Comparison of ENCODE assay signal across 8 cellular contexts in genomic region chr13:75636339-75637095, GRCh38. TPM values are rescaled to one million over a fixed set of nuclear protein-coding genes. Genes with fewer than 3 reads are reported as not detected.
DNase-seq lines count a peak whose midpoint lies in the region; ATAC-seq and TF ChIP-seq lines count a peak whose summit lies in the region.

No MANE protein-coding gene starts in this region.

- no peaks in the 10 kb centered on the region for H3K36me3 ChIP-seq in GM06990 (ENCODE audit: control insufficient read depth, insufficient read depth, low read length)

- DNase-seq in GM06990 (ENCODE audit: extremely low read depth, insufficient read length) (peak; percentile 84), cardiac fibroblast (ENCODE audit: low read depth in 2 of 2) (peak; percentile 29 to 56), left lobe of liver (ENCODE audit: low spot score) (no peak), NCI-H446 (lab: John Stamatoyannopoulos, UW) (no peak)
- DNase-seq in Jurkat, Clone E6-1 (ENCODE audit: low read depth, low spot score) = peak; percentile 17
- DNase-seq in stimulated activated CD4-positive, alpha-beta T cell treated with anti-CD3 and anti-CD28 coated beads, Interleukin-4, amount 100 ng/mL, for 1 hour = peak; percentile 35

- peak overlapping the region; percentile 51 for H3K27ac ChIP-seq in VCaP

- H3K4me3 ChIP-seq in GM06990 (replicated peaks; ENCODE audit: low read depth, low read length) (peak overlapping the region; percentile 69), cardiac fibroblast (replicated peaks in 1 of 2; ENCODE audit: low read depth in 2 of 2, low read length in 2 of 2) (peak overlapping the region; percentile 88)
- H3K4me3 ChIP-seq in Jurkat, Clone E6-1 (ENCODE audit: low read length) = peak overlapping the region; percentile 71

- no peak for TF ChIP-seq CTCF in GM06990 (IDR thresholded peaks at IDR 0.05; ENCODE audit: insufficient read depth, low read length, poor library complexity, severe bottlenecking)
- TF ChIP-seq CTCF in VCaP (conservative IDR thresholded peaks at IDR 0.05) = no peak
- no peak for TF ChIP-seq CTCF in cardiac fibroblast (IDR thresholded peaks at IDR 0.05; ENCODE audit: low read depth, low read length)

- no peaks in the 10 kb centered on the region for H3K27me3 ChIP-seq in GM06990 (replicated peaks; ENCODE audit: control insufficient read depth, insufficient read depth, low read length)

- ATAC-seq in GM21737 (IDR thresholded peaks at IDR 0.05; ENCODE audit: unreplicated experiment) = peak; percentile 43
- ATAC-seq in left lobe of liver = peak; percentile 48

RNA-seq across cellular contexts. Expression of gene LMO7, which starts 0.4 kb away (rescaled TPM):
- 45.7 TPM for polyA plus RNA-seq in Jurkat, Clone E6-1 (2012; ENCODE audit: insufficient read depth, insufficient read length)
- total RNA-seq in left lobe of liver = 52.0 TPM

Comparison
In these comparisons a context has a peak if more than half of its experiments do, and no peak if none do; other contexts are left out.
1. DNase-seq: peak in GM06990 (single experiment), Jurkat, Clone E6-1 (single experiment), cardiac fibroblast (2 of 2) and stimulated activated CD4-positive, alpha-beta T cell treated with anti-CD3 and anti-CD28 coated beads, Interleukin-4, amount 100 ng/mL, for 1 hour (single experiment); none in left lobe of liver (single experiment) and NCI-H446 (0 of 2).
2. Peak in every context shown above with its lines, with median percentiles within 50 percentile points of each other: H3K4me3 ChIP-seq.